In the genomic region with DNA sequence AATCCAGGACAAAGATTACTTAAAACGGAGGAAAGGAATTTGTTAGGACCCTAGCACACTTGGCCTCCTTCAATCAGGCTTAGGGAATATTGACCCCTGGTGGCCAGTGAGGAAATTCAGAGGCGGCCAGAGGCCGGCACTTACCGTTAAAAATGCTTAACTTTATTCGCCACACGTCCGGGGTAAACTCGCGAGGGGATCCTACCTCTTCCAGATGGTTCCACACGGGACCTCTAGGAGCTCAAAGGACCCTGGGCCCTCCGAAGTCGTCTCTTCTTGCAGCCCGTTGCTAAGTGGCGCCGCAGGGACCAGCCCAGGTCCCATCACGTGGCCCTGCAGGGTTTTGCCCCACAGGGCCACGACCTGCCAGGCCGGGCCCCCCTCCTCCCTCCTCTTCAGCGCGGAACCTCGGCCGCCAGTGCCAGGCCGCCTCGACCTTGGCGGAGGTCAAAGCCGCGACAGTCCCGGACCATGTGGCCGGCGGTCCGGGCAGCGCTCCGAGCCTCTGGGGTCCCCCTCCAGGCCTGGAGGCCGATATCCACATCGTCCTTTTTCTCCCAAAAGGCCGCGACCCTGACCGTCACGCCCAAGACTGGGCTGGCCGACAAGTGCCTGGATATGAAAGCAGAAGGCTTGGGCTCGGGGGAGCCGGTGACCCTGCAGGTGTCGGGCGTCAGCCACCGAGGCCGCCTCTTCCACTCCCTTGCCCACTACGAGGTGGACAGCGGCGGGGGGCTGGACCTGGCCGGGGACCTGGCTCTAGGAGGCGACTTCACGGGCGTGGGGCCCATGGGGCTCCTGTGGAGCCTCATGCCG, we compare ENCODE assay signal across 9 cellular contexts. TPM values are rescaled to one million over a fixed set of nuclear protein-coding genes. Genes with fewer than 3 reads are reported as not detected.
A peak's percentile ranks its signal among the peaks of the same experiment; 100 is the strongest.
DNase-seq lines count a peak whose midpoint lies in the region; ATAC-seq and TF ChIP-seq lines count a peak whose summit lies in the region.
"Had no signal": no experiment of that assay in that cellular context is flagged by ENCODE, and none has a peak within 500 bp of the region (broad histone marks: within the 10 kb centered on the region; RNA-seq: fewer than 3 reads in every experiment).

No MANE protein-coding gene starts in this region.

- TF ChIP-seq POLR2A in right lobe of liver (IDR thresholded peaks at IDR 0.05), result peak; percentile 15

- H3K9me3 Mint-ChIP-seq in Calu3 (ENCODE audit: low read depth, unreplicated experiment), result no peaks in the 10 kb centered on the region
- H3K9me3 Mint-ChIP-seq in activated CD8-positive, alpha-beta T cell treated with anti-CD3 and anti-CD28 coated beads for 36 hours, result no peaks in the 10 kb centered on the region

- no TSS peak for BruUV-seq in Calu3 (replicated peaks; lab: Mats Ljungman, UMichigan)

- intact Hi-C loops in Calu3 (cut with micrococcal nuclease; ENCODE audit: unreplicated experiment), result loop anchor here (1.0 to 5.0 kb wide), 4 partner anchors 125 to 339 kb away; a partner anchor contains a TSS
- intact Hi-C loops in activated CD8-positive, alpha-beta T cell treated with anti-CD3 and anti-CD28 coated beads for 36 hours (cut with micrococcal nuclease), result loop anchor here (2.0 kb wide), 1 partner anchor 127 kb away; no protein-coding TSS in a partner anchor
- intact Hi-C loops in right lobe of liver (cut with DNase I), result loop anchor here (10.0 kb wide), 2 partner anchors 81 to 109 kb away; a partner anchor contains a TSS

- no peaks in the 10 kb centered on the region for H3K36me3 ChIP-seq in right lobe of liver

- H3K36me3 Mint-ChIP-seq in Calu3 (ENCODE audit: insufficient read depth, unreplicated experiment), result peaks cover 8% of the 10 kb centered on the region
- H3K36me3 Mint-ChIP-seq in activated CD8-positive, alpha-beta T cell treated with anti-CD3 and anti-CD28 coated beads for 36 hours (ENCODE audit: low read depth), result no peaks in the 10 kb centered on the region

- ATAC-seq in HG02678 (IDR thresholded peaks at IDR 0.05; ENCODE audit: unreplicated experiment) (peak; percentile 63), right lobe of liver (peak; percentile 88 to 94 (median 90)), HG03095 (IDR thresholded peaks at IDR 0.05; ENCODE audit: unreplicated experiment) (no peak)
- peak; percentile 88 for ATAC-seq in activated CD8-positive, alpha-beta T cell treated with anti-CD3 and anti-CD28 coated beads for 36 hours

- DNase-seq in Calu3 (peak; percentile 68), NCI-H524 (lab: John Stamatoyannopoulos, UW) (peak; percentile 77 to 87), ecto neural progenitor cell (ENCODE audit: low spot score) (peak; percentile 72), right lobe of liver (peak; percentile 80 to 89 (median 87))
- DNase-seq in activated CD8-positive, alpha-beta T cell treated with anti-CD3 and anti-CD28 coated beads for 36 hours, result peak; percentile 74
- peak; percentile 71 for DNase-seq in stimulated activated CD4-positive, alpha-beta T cell treated with anti-CD3 and anti-CD28 coated beads, Interleukin-4, amount 100 ng/mL, for 24 hours

- TF ChIP-seq CTCF in Calu3 (IDR thresholded peaks at IDR 0.05; ENCODE audit: unreplicated experiment), result peak; percentile 73
- TF ChIP-seq CTCF in activated CD8-positive, alpha-beta T cell treated with anti-CD3 and anti-CD28 coated beads for 36 hours (IDR thresholded peaks at IDR 0.05), result peak; percentile 93
- peak; percentile 85 to 93 (median 87) for TF ChIP-seq CTCF in right lobe of liver (IDR thresholded peaks at IDR 0.05)

- 0% methylated on average over 15 of the region's 54 CpGs for WGBS in right lobe of liver (ENCODE audit: insufficient coverage, low coverage, low lambda C conversion rate, missing lambda C conversion rate)

- peak overlapping the region; percentile 47 to 86 (median 70) for H3K27ac ChIP-seq in right lobe of liver

- no peaks in the 10 kb centered on the region for H3K9me3 ChIP-seq in right lobe of liver

- CTCF ChIA-PET in Calu3 (lab: Charles Lee), result interaction anchor here (0.7 to 2.0 kb wide), 5 partner anchors 11 to 175 kb away, joined by 3 to 26 read pairs (median 5); a partner anchor contains a TSS
- CTCF ChIA-PET in activated CD8-positive, alpha-beta T cell treated with anti-CD3 and anti-CD28 coated beads for 36 hours (lab: Charles Lee), result interaction anchor here (0.8 to 2.8 kb wide), 28 partner anchors 10 to 686 kb away, joined by 3 to 33 read pairs (median 4); a partner anchor contains a TSS

- no peaks in the 10 kb centered on the region for H3K27me3 ChIP-seq in right lobe of liver

- POLR2A ChIA-PET in activated CD8-positive, alpha-beta T cell treated with anti-CD3 and anti-CD28 coated beads for 36 hours (lab: Charles Lee), result interaction anchor here (0.6 to 1.4 kb wide), 3 partner anchors 12 to 257 kb away, joined by 3 to 5 read pairs (median 4); a partner anchor contains a TSS

- H3K4me1 Mint-ChIP-seq in Calu3 (ENCODE audit: low read depth, unreplicated experiment), result no peaks in the 10 kb centered on the region
- peaks cover 4% of the 10 kb centered on the region for H3K4me1 Mint-ChIP-seq in activated CD8-positive, alpha-beta T cell treated with anti-CD3 and anti-CD28 coated beads for 36 hours (ENCODE audit: low read depth)

- H3K27me3 Mint-ChIP-seq in Calu3 (ENCODE audit: unreplicated experiment), result no peaks in the 10 kb centered on the region
- peaks cover 5% of the 10 kb centered on the region for H3K27me3 Mint-ChIP-seq in activated CD8-positive, alpha-beta T cell treated with anti-CD3 and anti-CD28 coated beads for 36 hours

- H3K4me3 ChIP-seq in right lobe of liver, result peak overlapping the region; percentile 52 to 64 (median 62)

- peak overlapping the region; percentile 79 for H3K4me3 Mint-ChIP-seq in Calu3 (ENCODE audit: low read depth, unreplicated experiment)
- peak overlapping the region; percentile 62 for H3K4me3 Mint-ChIP-seq in activated CD8-positive, alpha-beta T cell treated with anti-CD3 and anti-CD28 coated beads for 36 hours

- peaks cover 0 to 14% (median 0%) of the 10 kb centered on the region in 4 donors for H3K4me1 ChIP-seq in right lobe of liver

- H3K27ac Mint-ChIP-seq in Calu3 (ENCODE audit: unreplicated experiment), result no peak overlapping the region
- peak overlapping the region; percentile 34 for H3K27ac Mint-ChIP-seq in activated CD8-positive, alpha-beta T cell treated with anti-CD3 and anti-CD28 coated beads for 36 hours

RNA-seq across cellular contexts. Expression of a gene that starts 11.1 kb away (rescaled TPM):
- 15.2 and 17.0 TPM in 2 replicates for total RNA-seq in Calu3 (2022)
- total RNA-seq in activated CD8-positive, alpha-beta T cell treated with anti-CD3 and anti-CD28 coated beads for 36 hours, result 1 to 10 TPM; 4.8 to 5.9 TPM
- 1 to 10 TPM; 2.7 to 5.7 (median 3.2) TPM for total RNA-seq in right lobe of liver

RNA-seq across cellular contexts. Expression of a gene that starts 21.4 kb away (rescaled TPM):
- total RNA-seq in Calu3 (2022), result not detected in 2 replicates
- not detected for total RNA-seq in activated CD8-positive, alpha-beta T cell treated with anti-CD3 and anti-CD28 coated beads for 36 hours
- total RNA-seq in right lobe of liver, result 1 to 10 TPM in 2 of 6 experiments, under 1 TPM in 2, not detected in 2; 0.49 to 1.4 (median 0.94) TPM
- total RNA-seq: T-helper 1 cell treated with Interleukin-12 subunit alpha and Interleukin-12 subunit beta and Interleukin-4 antibody, amounts not matched to agents 30 ng/mL and 1 ng/mL, for 36 hours had no signal

RNA-seq across cellular contexts. Expression of a gene that starts 42.1 kb away (rescaled TPM):
- total RNA-seq in Calu3 (2022) (1.1 and 1.6 TPM in 2 replicates), right lobe of liver (10 to 100 TPM in 3 of 6 experiments, 1 to 10 TPM in 3; 6.2 to 14.4 (median 9.3) TPM)
- 1 to 10 TPM; 1.8 to 2.2 TPM for total RNA-seq in activated CD8-positive, alpha-beta T cell treated with anti-CD3 and anti-CD28 coated beads for 36 hours
